1 cellular context compared by ENCODE assay signal in the genomic region with DNA sequence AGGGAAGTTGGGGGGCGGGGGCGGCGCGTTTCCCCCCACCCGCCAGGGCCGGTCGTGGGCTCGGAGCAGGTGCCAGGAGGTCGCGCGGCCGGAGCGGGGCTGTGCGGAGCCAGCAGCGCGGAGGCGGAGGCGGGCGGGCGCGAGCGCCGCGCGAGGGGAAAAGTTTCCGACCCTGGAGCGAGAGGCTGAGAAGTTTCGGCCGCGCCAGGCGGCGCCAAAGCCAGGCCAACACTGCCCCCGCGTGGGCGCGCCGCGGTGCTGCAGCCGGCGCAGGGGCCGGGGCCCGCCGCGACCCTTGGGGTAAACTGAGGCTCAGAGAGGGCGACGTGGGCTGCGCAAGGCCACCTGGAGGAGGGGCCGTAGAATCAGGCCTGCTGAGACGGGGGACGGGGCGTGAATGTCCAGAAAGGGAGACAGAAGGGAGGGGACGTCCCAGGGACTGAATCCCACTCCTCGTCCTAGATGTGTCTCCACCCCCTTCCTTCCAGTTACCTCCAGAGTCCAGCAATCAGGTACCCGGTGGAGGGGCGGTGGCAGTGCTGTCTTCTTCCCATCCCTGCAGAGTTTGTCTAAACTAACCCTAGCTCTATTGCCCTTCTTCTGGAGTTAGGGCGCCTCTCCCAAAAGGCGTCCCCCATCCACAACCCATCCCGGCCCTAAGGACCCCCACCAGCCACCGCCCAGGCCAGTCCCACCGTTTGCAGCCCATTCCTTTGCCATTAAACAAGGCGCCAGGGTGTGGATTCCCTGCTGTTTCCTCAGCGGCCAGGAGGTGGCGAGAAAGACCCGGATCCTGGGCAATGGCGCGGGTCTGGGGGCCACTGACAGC.
TF ChIP-seq lines count a peak whose summit lies in the region.

No MANE protein-coding gene starts in this region.

TF ChIP-seq in K562, 482 proteins besides CTCF, POLR2A, EP300 and RAD21 (continued from another document and continues in another):
- TF ChIP-seq, protein P1, sequence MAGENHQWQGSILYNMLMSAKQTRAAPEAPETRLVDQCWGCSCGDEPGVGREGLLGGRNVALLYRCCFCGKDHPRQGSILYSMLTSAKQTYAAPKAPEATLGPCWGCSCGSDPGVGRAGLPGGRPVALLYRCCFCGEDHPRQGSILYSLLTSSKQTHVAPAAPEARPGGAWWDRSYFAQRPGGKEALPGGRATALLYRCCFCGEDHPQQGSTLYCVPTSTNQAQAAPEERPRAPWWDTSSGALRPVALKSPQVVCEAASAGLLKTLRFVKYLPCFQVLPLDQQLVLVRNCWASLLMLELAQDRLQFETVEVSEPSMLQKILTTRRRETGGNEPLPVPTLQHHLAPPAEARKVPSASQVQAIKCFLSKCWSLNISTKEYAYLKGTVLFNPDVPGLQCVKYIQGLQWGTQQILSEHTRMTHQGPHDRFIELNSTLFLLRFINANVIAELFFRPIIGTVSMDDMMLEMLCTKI (IDR thresholded peaks at IDR 0.05; ENCODE audit: partially characterized antibody) = no peak
- TF ChIP-seq MCM2 (IDR thresholded peaks at IDR 0.05; ENCODE audit: low read depth) (no peak), EGR1 (conservative IDR thresholded peaks at IDR 0.05) (0 out of 2 replicates have a peak, but pooled peaks have one; percentile 42), ETV1 (tag; conservative IDR thresholded peaks at IDR 0.05; ENCODE audit: low read depth) (no peak), ZFPM2 (CRISPR knock-in tag; IDR thresholded peaks at IDR 0.05) (no peak), RAD51 (IDR thresholded peaks at IDR 0.05; ENCODE audit: borderline replicate concordance, low read depth) (no peak), ZNF584 (CRISPR knock-in tag; IDR thresholded peaks at IDR 0.05; ENCODE audit: low read depth) (no peak), SMARCA4 (IDR thresholded peaks at IDR 0.05) (no peak), CREB1 (IDR thresholded peaks at IDR 0.05) (no peak), CREB1 (CRISPR knock-in tag; IDR thresholded peaks at IDR 0.05) (no peak; the same call in 1 of the 2 replicates), YY1 (IDR thresholded peaks at IDR 0.05; ENCODE audit: borderline replicate concordance in 1 of 3, control insufficient read depth in 1 of 3, extremely low read depth in 1 of 3, insufficient read depth in 3 of 3, insufficient read length in 1 of 3, insufficient replicate concordance in 2 of 3, low read depth in 1 of 3, low read length in 2 of 3) (peak; percentile 24 to 87 (median 71)), ZNF583 (CRISPR knock-in tag; IDR thresholded peaks at IDR 0.05) (no peak), CHD4 (IDR thresholded peaks at IDR 0.05; ENCODE audit: insufficient read depth, insufficient replicate concordance, low read depth, low read length, poor library complexity, severe bottlenecking) (no peak), RBM34 (IDR thresholded peaks at IDR 0.05; ENCODE audit: borderline replicate concordance, insufficient read depth, low read length) (no peak)
- TF ChIP-seq, protein P2, sequence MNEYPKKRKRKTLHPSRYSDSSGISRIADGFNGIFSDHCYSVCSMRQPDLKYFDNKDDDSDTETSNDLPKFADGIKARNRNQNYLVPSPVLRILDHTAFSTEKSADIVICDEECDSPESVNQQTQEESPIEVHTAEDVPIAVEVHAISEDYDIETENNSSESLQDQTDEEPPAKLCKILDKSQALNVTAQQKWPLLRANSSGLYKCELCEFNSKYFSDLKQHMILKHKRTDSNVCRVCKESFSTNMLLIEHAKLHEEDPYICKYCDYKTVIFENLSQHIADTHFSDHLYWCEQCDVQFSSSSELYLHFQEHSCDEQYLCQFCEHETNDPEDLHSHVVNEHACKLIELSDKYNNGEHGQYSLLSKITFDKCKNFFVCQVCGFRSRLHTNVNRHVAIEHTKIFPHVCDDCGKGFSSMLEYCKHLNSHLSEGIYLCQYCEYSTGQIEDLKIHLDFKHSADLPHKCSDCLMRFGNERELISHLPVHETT (CRISPR knock-in tag; conservative IDR thresholded peaks at IDR 0.05 in 1 of 2, IDR thresholded peaks at IDR 0.05 in 1 of 2) = no peak
- TF ChIP-seq, protein P3, sequence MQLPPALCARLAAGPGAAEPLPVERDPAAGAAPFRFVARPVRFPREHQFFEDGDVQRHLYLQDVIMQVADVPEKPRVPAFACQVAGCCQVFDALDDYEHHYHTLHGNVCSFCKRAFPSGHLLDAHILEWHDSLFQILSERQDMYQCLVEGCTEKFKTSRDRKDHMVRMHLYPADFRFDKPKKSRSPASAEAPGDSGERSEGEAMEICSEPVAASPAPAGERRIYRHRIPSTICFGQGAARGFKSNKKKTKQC (CRISPR knock-in tag; IDR thresholded peaks at IDR 0.05) = no peak
- TF ChIP-seq, protein P4, sequence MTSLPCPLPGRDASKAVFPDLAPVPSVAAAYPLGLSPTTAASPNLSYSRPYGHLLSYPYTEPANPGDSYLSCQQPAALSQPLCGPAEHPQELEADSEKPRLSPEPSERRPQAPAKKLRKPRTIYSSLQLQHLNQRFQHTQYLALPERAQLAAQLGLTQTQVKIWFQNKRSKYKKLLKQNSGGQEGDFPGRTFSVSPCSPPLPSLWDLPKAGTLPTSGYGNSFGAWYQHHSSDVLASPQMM (CRISPR knock-in tag; IDR thresholded peaks at IDR 0.05) = no peak
- TF ChIP-seq, protein P5, sequence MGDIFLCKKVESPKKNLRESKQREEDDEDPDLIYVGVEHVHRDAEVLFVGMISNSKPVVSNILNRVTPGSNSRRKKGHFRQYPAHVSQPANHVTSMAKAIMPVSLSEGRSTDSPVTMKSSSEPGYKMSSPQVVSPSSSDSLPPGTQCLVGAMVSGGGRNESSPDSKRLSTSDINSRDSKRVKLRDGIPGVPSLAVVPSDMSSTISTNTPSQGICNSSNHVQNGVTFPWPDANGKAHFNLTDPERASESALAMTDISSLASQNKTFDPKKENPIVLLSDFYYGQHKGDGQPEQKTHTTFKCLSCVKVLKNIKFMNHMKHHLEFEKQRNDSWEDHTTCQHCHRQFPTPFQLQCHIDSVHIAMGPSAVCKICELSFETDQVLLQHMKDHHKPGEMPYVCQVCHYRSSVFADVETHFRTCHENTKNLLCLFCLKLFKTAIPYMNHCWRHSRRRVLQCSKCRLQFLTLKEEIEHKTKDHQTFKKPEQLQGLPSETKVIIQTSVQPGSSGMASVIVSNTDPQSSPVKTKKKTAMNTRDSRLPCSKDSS (IDR thresholded peaks at IDR 0.05; ENCODE audit: low read depth, partially characterized antibody) = no peak
- TF ChIP-seq, protein P6, sequence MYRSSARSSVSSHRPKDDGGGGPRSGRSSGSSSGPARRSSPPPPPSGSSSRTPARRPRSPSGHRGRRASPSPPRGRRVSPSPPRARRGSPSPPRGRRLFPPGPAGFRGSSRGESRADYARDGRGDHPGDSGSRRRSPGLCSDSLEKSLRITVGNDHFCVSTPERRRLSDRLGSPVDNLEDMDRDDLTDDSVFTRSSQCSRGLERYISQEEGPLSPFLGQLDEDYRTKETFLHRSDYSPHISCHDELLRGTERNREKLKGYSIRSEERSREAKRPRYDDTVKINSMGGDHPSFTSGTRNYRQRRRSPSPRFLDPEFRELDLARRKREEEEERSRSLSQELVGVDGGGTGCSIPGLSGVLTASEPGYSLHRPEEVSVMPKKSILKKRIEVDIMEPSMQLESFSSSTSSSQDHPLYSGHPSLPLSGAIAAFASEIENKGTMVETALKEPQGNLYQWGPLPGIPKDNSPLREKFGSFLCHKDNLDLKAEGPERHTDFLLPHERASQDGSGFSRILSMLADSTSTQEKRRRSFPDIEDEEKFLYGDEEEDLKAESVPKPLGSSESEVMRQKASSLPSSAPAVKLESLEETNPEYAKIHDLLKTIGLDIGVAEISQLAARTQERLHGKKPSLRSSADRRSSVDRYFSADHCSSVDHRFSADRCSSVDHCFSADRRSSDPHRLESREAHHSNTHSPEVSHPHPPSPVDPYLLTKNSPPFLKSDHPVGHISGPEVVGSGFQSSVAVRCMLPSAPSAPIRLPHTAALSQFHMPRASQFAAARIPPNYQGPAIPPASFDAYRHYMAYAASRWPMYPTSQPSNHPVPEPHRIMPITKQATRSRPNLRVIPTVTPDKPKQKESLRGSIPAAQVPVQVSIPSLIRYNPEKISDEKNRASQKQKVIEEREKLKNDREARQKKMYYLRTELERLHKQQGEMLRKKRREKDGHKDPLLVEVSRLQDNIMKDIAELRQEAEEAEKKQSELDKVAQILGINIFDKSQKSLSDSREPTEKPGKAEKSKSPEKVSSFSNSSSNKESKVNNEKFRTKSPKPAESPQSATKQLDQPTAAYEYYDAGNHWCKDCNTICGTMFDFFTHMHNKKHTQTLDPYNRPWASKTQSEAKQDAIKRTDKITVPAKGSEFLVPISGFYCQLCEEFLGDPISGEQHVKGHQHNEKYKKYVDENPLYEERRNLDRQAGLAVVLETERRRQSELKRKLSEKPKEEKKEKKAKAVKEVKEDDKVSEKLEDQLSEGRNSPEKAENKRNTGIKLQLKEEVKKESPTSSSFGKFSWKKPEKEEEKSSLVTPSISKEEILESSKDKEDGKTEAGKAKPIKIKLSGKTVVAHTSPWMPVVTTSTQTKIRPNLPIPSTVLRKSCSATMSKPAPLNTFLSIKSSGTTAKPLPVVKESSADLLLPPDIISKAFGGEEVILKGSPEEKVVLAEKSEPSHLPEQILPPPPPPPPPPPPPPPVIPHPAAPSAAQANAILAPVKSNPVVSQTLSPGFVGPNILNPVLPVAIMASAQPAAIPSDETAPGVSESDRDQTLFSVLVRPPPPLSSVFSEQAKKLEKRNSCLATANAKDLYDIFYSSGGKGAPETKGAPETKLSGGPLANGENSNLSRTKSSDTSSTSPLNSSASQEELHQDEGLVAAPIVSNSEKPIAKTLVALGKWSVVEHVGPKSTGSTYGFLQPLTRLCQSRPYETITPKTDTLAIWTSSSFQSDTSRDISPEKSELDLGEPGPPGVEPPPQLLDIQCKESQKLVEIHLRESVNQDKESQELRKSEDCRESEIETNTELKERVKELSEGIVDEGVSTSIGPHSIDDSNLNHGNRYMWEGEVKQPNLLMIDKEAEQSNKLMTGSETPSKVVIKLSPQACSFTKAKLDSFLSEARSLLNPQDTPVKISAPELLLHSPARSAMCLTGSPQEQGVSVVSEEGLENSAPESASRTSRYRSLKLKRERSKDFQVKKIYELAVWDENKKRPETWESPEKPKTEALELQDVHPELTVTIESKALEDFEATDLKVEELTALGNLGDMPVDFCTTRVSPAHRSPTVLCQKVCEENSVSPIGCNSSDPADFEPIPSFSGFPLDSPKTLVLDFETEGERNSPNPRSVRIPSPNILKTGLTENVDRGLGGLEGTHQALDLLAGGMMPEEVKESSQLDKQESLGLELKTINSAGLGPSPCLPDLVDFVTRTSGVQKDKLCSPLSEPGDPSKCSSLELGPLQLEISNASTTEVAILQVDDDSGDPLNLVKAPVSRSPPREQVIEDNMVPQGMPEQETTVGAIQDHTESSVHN (IDR thresholded peaks at IDR 0.05; ENCODE audit: borderline replicate concordance in 1 of 2, low read depth in 1 of 2) = no peak
- TF ChIP-seq, protein P7, sequence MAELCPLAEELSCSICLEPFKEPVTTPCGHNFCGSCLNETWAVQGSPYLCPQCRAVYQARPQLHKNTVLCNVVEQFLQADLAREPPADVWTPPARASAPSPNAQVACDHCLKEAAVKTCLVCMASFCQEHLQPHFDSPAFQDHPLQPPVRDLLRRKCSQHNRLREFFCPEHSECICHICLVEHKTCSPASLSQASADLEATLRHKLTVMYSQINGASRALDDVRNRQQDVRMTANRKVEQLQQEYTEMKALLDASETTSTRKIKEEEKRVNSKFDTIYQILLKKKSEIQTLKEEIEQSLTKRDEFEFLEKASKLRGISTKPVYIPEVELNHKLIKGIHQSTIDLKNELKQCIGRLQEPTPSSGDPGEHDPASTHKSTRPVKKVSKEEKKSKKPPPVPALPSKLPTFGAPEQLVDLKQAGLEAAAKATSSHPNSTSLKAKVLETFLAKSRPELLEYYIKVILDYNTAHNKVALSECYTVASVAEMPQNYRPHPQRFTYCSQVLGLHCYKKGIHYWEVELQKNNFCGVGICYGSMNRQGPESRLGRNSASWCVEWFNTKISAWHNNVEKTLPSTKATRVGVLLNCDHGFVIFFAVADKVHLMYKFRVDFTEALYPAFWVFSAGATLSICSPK (IDR thresholded peaks at IDR 0.05; ENCODE audit: borderline replicate concordance) = no peak
- TF ChIP-seq, protein P8, sequence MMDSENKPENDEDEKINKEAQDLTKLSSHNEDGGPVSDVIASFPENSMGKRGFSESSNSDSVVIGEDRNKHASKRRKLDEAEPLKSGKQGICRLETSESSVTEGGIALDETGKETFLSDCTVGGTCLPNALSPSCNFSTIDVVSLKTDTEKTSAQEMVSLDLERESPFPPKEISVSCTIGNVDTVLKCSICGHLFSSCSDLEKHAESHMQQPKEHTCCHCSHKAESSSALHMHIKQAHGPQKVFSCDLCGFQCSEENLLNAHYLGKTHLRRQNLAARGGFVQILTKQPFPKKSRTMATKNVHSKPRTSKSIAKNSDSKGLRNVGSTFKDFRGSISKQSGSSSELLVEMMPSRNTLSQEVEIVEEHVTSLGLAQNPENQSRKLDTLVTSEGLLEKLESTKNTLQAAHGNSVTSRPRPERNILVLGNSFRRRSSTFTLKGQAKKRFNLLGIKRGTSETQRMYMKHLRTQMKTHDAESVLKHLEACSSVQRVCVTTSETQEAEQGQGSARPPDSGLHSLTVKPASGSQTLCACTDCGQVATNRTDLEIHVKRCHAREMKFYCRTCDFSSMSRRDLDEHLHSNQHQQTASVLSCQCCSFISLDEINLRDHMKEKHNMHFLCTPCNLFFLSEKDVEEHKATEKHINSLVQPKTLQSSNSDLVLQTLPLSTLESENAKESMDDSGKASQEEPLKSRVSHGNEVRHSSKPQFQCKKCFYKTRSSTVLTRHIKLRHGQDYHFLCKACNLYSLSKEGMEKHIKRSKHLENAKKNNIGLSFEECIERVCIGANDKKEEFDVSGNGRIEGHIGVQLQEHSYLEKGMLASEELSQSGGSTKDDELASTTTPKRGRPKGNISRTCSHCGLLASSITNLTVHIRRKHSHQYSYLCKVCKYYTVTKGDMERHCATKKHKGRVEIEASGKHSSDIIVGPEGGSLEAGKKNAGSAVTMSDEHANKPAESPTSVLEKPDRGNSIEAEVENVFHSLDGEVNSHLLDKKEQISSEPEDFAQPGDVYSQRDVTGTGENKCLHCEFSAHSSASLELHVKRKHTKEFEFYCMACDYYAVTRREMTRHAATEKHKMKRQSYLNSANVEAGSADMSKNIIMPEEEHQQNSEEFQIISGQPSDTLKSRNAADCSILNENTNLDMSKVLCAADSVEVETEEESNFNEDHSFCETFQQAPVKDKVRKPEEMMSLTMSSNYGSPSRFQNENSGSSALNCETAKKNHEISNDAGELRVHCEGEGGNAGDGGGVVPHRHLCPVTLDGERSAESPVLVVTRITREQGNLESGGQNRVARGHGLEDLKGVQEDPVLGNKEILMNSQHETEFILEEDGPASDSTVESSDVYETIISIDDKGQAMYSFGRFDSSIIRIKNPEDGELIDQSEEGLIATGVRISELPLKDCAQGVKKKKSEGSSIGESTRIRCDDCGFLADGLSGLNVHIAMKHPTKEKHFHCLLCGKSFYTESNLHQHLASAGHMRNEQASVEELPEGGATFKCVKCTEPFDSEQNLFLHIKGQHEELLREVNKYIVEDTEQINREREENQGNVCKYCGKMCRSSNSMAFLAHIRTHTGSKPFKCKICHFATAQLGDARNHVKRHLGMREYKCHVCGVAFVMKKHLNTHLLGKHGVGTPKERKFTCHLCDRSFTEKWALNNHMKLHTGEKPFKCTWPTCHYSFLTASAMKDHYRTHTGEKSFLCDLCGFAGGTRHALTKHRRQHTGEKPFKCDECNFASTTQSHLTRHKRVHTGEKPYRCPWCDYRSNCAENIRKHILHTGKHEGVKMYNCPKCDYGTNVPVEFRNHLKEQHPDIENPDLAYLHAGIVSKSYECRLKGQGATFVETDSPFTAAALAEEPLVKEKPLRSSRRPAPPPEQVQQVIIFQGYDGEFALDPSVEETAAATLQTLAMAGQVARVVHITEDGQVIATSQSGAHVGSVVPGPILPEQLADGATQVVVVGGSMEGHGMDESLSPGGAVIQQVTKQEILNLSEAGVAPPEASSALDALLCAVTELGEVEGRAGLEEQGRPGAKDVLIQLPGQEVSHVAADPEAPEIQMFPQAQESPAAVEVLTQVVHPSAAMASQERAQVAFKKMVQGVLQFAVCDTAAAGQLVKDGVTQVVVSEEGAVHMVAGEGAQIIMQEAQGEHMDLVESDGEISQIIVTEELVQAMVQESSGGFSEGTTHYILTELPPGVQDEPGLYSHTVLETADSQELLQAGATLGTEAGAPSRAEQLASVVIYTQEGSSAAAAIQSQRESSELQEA (IDR thresholded peaks at IDR 0.05; ENCODE audit: low read depth) = no peak
